33 cellular contexts compared by ENCODE assay signal in genomic region chr9:16611001-16611400, GRCh38.
"Had no signal": no experiment of that assay in that cellular context is flagged by ENCODE, and none has a peak within 500 bp of the region (broad histone marks: within the 10 kb centered on the region; RNA-seq: fewer than 3 reads in every experiment).

No MANE protein-coding gene starts in this region.

- H3K27me3 Mint-ChIP-seq: activated CD4-positive, alpha-beta memory T cell treated with anti-CD3 and anti-CD28 coated beads for 36 hours; activated T-helper 17 cell treated with anti-CD3 and anti-CD28 coated beads, Interleukin-2, amount 50 U/mL, for 72 hours had no signal

- DNase-seq: activated CD4-positive, alpha-beta memory T cell treated with anti-CD3 and anti-CD28 coated beads for 36 hours; activated CD4-positive, alpha-beta T cell treated with anti-CD3 and anti-CD28 coated beads for 4 hours; activated CD8-positive, alpha-beta memory T cell treated with anti-CD3 and anti-CD28 coated beads, Interleukin-2, amount 50 U/mL, for 4 hours; activated gamma-delta T cell treated with Interleukin-2 at 50 U/mL for 16 hours; activated naive CD4-positive, alpha-beta T cell treated with anti-CD3 and anti-CD28 coated beads, Interleukin-2, amount 50 U/mL, for 16 hours; activated T-cell treated with anti-CD3 and anti-CD28 coated beads, Interleukin-2, amount 50 U/mL, for 1 hour; body of pancreas; dermis blood vessel endothelial cell; effector CD4-positive, alpha-beta T cell; esophagus squamous epithelium; hippocampal formation; left colon; mammary epithelial cell; naive thymus-derived CD8-positive, alpha-beta T cell; occipital lobe; psoas muscle; sigmoid colon; small intestine; stimulated activated CD4-positive, alpha-beta T cell treated with anti-CD3 and anti-CD28 coated beads, Interleukin-1b, Interleukin-23, amount 100 ng/mL, for 48 hours; stimulated activated naive CD4-positive, alpha-beta T cell treated with Interleukin-2 at 50 U/mL for 16 hours; SW 1271; T-helper 9 cell; trophoblast cell had no signal

- H3K4me3 ChIP-seq: body of pancreas, esophagus squamous epithelium, gastroesophageal sphincter, psoas muscle, sigmoid colon, thoracic aorta, vagina had no signal

- H3K4me3 Mint-ChIP-seq: activated CD4-positive, alpha-beta memory T cell treated with anti-CD3 and anti-CD28 coated beads for 36 hours; activated T-helper 17 cell treated with anti-CD3 and anti-CD28 coated beads, Interleukin-2, amount 50 U/mL, for 72 hours; mesothelial cell of epicardium; naive thymus-derived CD8-positive, alpha-beta T cell; neural crest cell; T-helper 1 cell treated with Interleukin-12 subunit alpha and Interleukin-12 subunit beta and Interleukin-4 antibody, amounts not matched to agents 30 μg/mL and 1 μg/mL, for 36 hours had no signal

- H2AFZ ChIP-seq: parathyroid adenoma had no signal

- H3K27ac ChIP-seq: body of pancreas, epithelial cell of prostate, esophagus squamous epithelium, gastroesophageal sphincter, parathyroid adenoma, psoas muscle, sigmoid colon, thoracic aorta, vagina, VCaP had no signal

- H3K9me3 ChIP-seq: body of pancreas, esophagus squamous epithelium, gastroesophageal sphincter, psoas muscle, sigmoid colon, thoracic aorta, vagina had no signal

- H3K36me3 ChIP-seq: esophagus squamous epithelium, gastroesophageal sphincter, sigmoid colon, thoracic aorta, vagina had no signal

- H3K9ac ChIP-seq: parathyroid adenoma had no signal

- H3K9me3 Mint-ChIP-seq: activated CD4-positive, alpha-beta memory T cell treated with anti-CD3 and anti-CD28 coated beads for 36 hours; mesothelial cell of epicardium; neural crest cell; T-helper 1 cell treated with Interleukin-12 subunit alpha and Interleukin-12 subunit beta and Interleukin-4 antibody, amounts not matched to agents 30 μg/mL and 1 μg/mL, for 36 hours had no signal

- H3K4me1 ChIP-seq: body of pancreas, parathyroid adenoma, psoas muscle, vagina had no signal

- H3K27ac Mint-ChIP-seq: activated CD4-positive, alpha-beta memory T cell treated with anti-CD3 and anti-CD28 coated beads for 36 hours; activated T-helper 17 cell treated with anti-CD3 and anti-CD28 coated beads, Interleukin-2, amount 50 U/mL, for 72 hours; mesothelial cell of epicardium; naive thymus-derived CD8-positive, alpha-beta T cell; T-helper 1 cell treated with Interleukin-12 subunit alpha and Interleukin-12 subunit beta and Interleukin-4 antibody, amounts not matched to agents 30 μg/mL and 1 μg/mL, for 36 hours had no signal

- H3K79me2 ChIP-seq: parathyroid adenoma had no signal

- H3K4me1 Mint-ChIP-seq: activated T-helper 17 cell treated with anti-CD3 and anti-CD28 coated beads, Interleukin-2, amount 50 U/mL, for 72 hours; naive thymus-derived CD8-positive, alpha-beta T cell; neural crest cell had no signal

- H3K27me3 ChIP-seq: body of pancreas, esophagus squamous epithelium, gastroesophageal sphincter, sigmoid colon, vagina had no signal

- H3K36me3 Mint-ChIP-seq: activated CD4-positive, alpha-beta memory T cell treated with anti-CD3 and anti-CD28 coated beads for 36 hours; mesothelial cell of epicardium; naive thymus-derived CD8-positive, alpha-beta T cell had no signal

- ATAC-seq: activated T-helper 17 cell treated with anti-CD3 and anti-CD28 coated beads, Interleukin-2, amount 50 U/mL, for 72 hours; body of pancreas; gastroesophageal sphincter; left colon; naive thymus-derived CD8-positive, alpha-beta T cell had no signal
